ENCODE assay signal across 1 cellular context in genomic region chrX:1391707-1392375, GRCh38.
TF ChIP-seq lines count a peak whose summit lies in the region.

TSS of gene SLC25A6 (minus strand) at chrX:1392113. CDS start at chrX:1392009, 104 bp downstream.

TF ChIP-seq in HepG2, 621 proteins besides CTCF, POLR2A, EP300 and RAD21 (continued from another document and continues in another):
- TF ChIP-seq, protein P1, sequence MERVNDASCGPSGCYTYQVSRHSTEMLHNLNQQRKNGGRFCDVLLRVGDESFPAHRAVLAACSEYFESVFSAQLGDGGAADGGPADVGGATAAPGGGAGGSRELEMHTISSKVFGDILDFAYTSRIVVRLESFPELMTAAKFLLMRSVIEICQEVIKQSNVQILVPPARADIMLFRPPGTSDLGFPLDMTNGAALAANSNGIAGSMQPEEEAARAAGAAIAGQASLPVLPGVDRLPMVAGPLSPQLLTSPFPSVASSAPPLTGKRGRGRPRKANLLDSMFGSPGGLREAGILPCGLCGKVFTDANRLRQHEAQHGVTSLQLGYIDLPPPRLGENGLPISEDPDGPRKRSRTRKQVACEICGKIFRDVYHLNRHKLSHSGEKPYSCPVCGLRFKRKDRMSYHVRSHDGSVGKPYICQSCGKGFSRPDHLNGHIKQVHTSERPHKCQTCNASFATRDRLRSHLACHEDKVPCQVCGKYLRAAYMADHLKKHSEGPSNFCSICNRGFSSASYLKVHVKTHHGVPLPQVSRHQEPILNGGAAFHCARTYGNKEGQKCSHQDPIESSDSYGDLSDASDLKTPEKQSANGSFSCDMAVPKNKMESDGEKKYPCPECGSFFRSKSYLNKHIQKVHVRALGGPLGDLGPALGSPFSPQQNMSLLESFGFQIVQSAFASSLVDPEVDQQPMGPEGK (CRISPR knock-in tag; IDR thresholded peaks at IDR 0.05): peak; percentile 63
- TF ChIP-seq DZIP1 (CRISPR knock-in tag; IDR thresholded peaks at IDR 0.05) (no peak), ZNF772 (CRISPR knock-in tag; IDR thresholded peaks at IDR 0.05) (peak; percentile 93), ZNF446 (CRISPR knock-in tag; IDR thresholded peaks at IDR 0.05) (peak; percentile 67; the same call in 1 of the 2 replicates), HCFC1 (IDR thresholded peaks at IDR 0.05; ENCODE audit: low read depth, low read length) (peak; percentile 24), ARNT2 (CRISPR knock-in tag; IDR thresholded peaks at IDR 0.05; ENCODE audit: low read depth) (peak; percentile 56; the same call in 1 of the 2 replicates), SSRP1 (CRISPR knock-in tag; IDR thresholded peaks at IDR 0.05) (peak; percentile 96), ZNF235 (CRISPR knock-in tag; IDR thresholded peaks at IDR 0.05; ENCODE audit: borderline replicate concordance) (peak; percentile 74), TAF15 (IDR thresholded peaks at IDR 0.05; ENCODE audit: low read depth, low read length, poor library complexity, severe bottlenecking) (no peak), NONO (IDR thresholded peaks at IDR 0.05) (no peak), NONO (CRISPR knock-in tag; conservative IDR thresholded peaks at IDR 0.05) (no peak), HOXD1 (CRISPR knock-in tag; IDR thresholded peaks at IDR 0.05) (peak; percentile 49), FIP1L1 (IDR thresholded peaks at IDR 0.05; ENCODE audit: borderline replicate concordance, insufficient read depth, low read depth, low read length) (no peak), TCF12 (IDR thresholded peaks at IDR 0.05) (no peak), TCF12 (CRISPR knock-in tag; IDR thresholded peaks at IDR 0.05) (peak; percentile 39), MYNN (CRISPR knock-in tag; IDR thresholded peaks at IDR 0.05; ENCODE audit: low read depth) (no peak), HNF1A (IDR thresholded peaks at IDR 0.05; ENCODE audit: low read depth) (no peak), HNF1A (CRISPR knock-in tag; IDR thresholded peaks at IDR 0.05; ENCODE audit: borderline replicate concordance) (no peak; the same call in 1 of the 2 replicates), ZFY (CRISPR knock-in tag; IDR thresholded peaks at IDR 0.05) (peak; percentile 93), JUNB (CRISPR knock-in tag; IDR thresholded peaks at IDR 0.05; ENCODE audit: borderline replicate concordance) (no peak), HNRNPL (IDR thresholded peaks at IDR 0.05; ENCODE audit: low read depth, low read length) (peak; percentile 39; the same call in 1 of the 2 replicates), EEA1 (CRISPR knock-in tag; IDR thresholded peaks at IDR 0.05; ENCODE audit: borderline replicate concordance) (no peak; the same call in 1 of the 2 replicates), ASH2L (IDR thresholded peaks at IDR 0.05; ENCODE audit: insufficient read length, low read depth, low read length) (peak; percentile 93), RXRB (CRISPR knock-in tag; IDR thresholded peaks at IDR 0.05; ENCODE audit: borderline replicate concordance) (no peak), AGO2 (optimal IDR thresholded peaks at IDR 0.05; ENCODE audit: low read depth, low read length) (peak; percentile 98), PTBP1 (IDR thresholded peaks at IDR 0.05; ENCODE audit: low read depth, low read length, poor library complexity, severe bottlenecking) (peak; percentile 61), HNF4A (CRISPR knock-in tag; IDR thresholded peaks at IDR 0.05) (no peak; the same call in 1 of the 2 replicates), NCOA2 (CRISPR knock-in tag; IDR thresholded peaks at IDR 0.05) (no peak; the same call in 1 of the 2 replicates), FOXA1 (IDR thresholded peaks at IDR 0.05) (no peak), FOXA1 (CRISPR knock-in tag; IDR thresholded peaks at IDR 0.05) (no peak), SRSF1 (optimal IDR thresholded peaks at IDR 0.05; ENCODE audit: low read depth, low read length) (peak; percentile 60), ZBTB42 (CRISPR knock-in tag; IDR thresholded peaks at IDR 0.05) (peak; percentile 81; the same call in 1 of the 2 replicates), RFX3 (CRISPR knock-in tag; IDR thresholded peaks at IDR 0.05) (no peak), RBM22 (optimal IDR thresholded peaks at IDR 0.05; ENCODE audit: low read length) (peak; percentile 8), NFYC (CRISPR knock-in tag; IDR thresholded peaks at IDR 0.05) (peak; percentile 84), MYPOP (CRISPR knock-in tag; IDR thresholded peaks at IDR 0.05) (no peak), HMG20B (CRISPR knock-in tag; conservative IDR thresholded peaks at IDR 0.05) (no peak), ELF3 (CRISPR knock-in tag; IDR thresholded peaks at IDR 0.05) (no peak; the same call in none of the 2 replicates), THAP11 (CRISPR knock-in tag; IDR thresholded peaks at IDR 0.05) (peak; percentile 85), TBX3 (IDR thresholded peaks at IDR 0.05; ENCODE audit: borderline replicate concordance) (peak; percentile 66), XRCC5 (optimal IDR thresholded peaks at IDR 0.05; ENCODE audit: low read length) (peak; percentile 38), ZNF337 (CRISPR knock-in tag; IDR thresholded peaks at IDR 0.05; ENCODE audit: borderline replicate concordance, low read depth) (0 out of 2 replicates have a peak, but pooled peaks have one; percentile 31), ZNF780A (CRISPR knock-in tag; IDR thresholded peaks at IDR 0.05) (no peak), TRAFD1 (CRISPR knock-in tag; IDR thresholded peaks at IDR 0.05; ENCODE audit: borderline replicate concordance) (no peak), ZNF746 (CRISPR knock-in tag; IDR thresholded peaks at IDR 0.05) (no peak), TMF1 (CRISPR knock-in tag; IDR thresholded peaks at IDR 0.05; ENCODE audit: low read depth) (peak; percentile 78; the same call in 1 of the 2 replicates), CBFB (CRISPR knock-in tag; IDR thresholded peaks at IDR 0.05) (peak; percentile 27; the same call in 1 of the 2 replicates), MLX (CRISPR knock-in tag; IDR thresholded peaks at IDR 0.05) (peak; percentile 70; the same call in 1 of the 2 replicates), JDP2 (CRISPR knock-in tag; IDR thresholded peaks at IDR 0.05; ENCODE audit: borderline replicate concordance) (no peak), NFRKB (IDR thresholded peaks at IDR 0.05) (no peak), SMYD3 (CRISPR knock-in tag; IDR thresholded peaks at IDR 0.05) (no peak), IKZF4 (CRISPR knock-in tag; IDR thresholded peaks at IDR 0.05; ENCODE audit: borderline replicate concordance, low read depth, not compliant biosample characterization) (peak; percentile 96)
- TF ChIP-seq, protein P2, sequence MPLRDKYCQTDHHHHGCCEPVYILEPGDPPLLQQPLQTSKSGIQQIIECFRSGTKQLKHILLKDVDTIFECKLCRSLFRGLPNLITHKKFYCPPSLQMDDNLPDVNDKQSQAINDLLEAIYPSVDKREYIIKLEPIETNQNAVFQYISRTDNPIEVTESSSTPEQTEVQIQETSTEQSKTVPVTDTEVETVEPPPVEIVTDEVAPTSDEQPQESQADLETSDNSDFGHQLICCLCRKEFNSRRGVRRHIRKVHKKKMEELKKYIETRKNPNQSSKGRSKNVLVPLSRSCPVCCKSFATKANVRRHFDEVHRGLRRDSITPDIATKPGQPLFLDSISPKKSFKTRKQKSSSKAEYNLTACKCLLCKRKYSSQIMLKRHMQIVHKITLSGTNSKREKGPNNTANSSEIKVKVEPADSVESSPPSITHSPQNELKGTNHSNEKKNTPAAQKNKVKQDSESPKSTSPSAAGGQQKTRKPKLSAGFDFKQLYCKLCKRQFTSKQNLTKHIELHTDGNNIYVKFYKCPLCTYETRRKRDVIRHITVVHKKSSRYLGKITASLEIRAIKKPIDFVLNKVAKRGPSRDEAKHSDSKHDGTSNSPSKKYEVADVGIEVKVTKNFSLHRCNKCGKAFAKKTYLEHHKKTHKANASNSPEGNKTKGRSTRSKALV (CRISPR knock-in tag; IDR thresholded peaks at IDR 0.05): no peak
- TF ChIP-seq, protein P3, sequence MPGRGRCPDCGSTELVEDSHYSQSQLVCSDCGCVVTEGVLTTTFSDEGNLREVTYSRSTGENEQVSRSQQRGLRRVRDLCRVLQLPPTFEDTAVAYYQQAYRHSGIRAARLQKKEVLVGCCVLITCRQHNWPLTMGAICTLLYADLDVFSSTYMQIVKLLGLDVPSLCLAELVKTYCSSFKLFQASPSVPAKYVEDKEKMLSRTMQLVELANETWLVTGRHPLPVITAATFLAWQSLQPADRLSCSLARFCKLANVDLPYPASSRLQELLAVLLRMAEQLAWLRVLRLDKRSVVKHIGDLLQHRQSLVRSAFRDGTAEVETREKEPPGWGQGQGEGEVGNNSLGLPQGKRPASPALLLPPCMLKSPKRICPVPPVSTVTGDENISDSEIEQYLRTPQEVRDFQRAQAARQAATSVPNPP (CRISPR knock-in tag; IDR thresholded peaks at IDR 0.05): peak; percentile 34; the same call in 1 of the 2 replicates
- TF ChIP-seq, protein P4, sequence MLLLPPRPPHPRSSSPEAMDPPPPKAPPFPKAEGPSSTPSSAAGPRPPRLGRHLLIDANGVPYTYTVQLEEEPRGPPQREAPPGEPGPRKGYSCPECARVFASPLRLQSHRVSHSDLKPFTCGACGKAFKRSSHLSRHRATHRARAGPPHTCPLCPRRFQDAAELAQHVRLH (CRISPR knock-in tag; IDR thresholded peaks at IDR 0.05; ENCODE audit: borderline replicate concordance, low read depth): no peak; the same call in 1 of the 2 replicates
